Comparison of ENCODE assay signal across 1 cellular context in genomic region chr11:30322826-30323710, GRCh38.
TF ChIP-seq lines count a peak whose summit lies in the region.

Gene ARL14EP, plus strand, starts transcription at chr11:30323104. Its CDS starts 7,845 bp downstream, at chr11:30330949.

TF ChIP-seq in HepG2, 621 proteins besides CTCF, POLR2A, EP300 and RAD21 (continued from another document and continues in another):
- peak; percentile 99 for TF ChIP-seq CBX5 (CRISPR knock-in tag; IDR thresholded peaks at IDR 0.05; ENCODE audit: borderline replicate concordance)
- no peak; the same call in 1 of the 2 replicates for TF ChIP-seq MTF1 (CRISPR knock-in tag; IDR thresholded peaks at IDR 0.05)
- TF ChIP-seq ATF7-NPFF (CRISPR knock-in tag; IDR thresholded peaks at IDR 0.05; ENCODE audit: low read depth), result peak; percentile 69; the same call in 1 of the 2 replicates
- TF ChIP-seq SMAD1 (CRISPR knock-in tag; IDR thresholded peaks at IDR 0.05; ENCODE audit: borderline replicate concordance, low read depth), result peak; percentile 70; the same call in 1 of the 2 replicates
- no peak for TF ChIP-seq RBAK (CRISPR knock-in tag; IDR thresholded peaks at IDR 0.05)
- peak; percentile 59; the same call in 1 of the 2 replicates for TF ChIP-seq ZNF44 (CRISPR knock-in tag; IDR thresholded peaks at IDR 0.05)
- TF ChIP-seq ZNF143 (CRISPR knock-in tag; IDR thresholded peaks at IDR 0.05), result peak; percentile 76
- TF ChIP-seq MAFG (CRISPR knock-in tag; IDR thresholded peaks at IDR 0.05), result no peak
- peak; percentile 78 for TF ChIP-seq GMEB2 (CRISPR knock-in tag; IDR thresholded peaks at IDR 0.05; ENCODE audit: low read depth)
- peak; percentile 84 for TF ChIP-seq CBFB (CRISPR knock-in tag; IDR thresholded peaks at IDR 0.05)
- TF ChIP-seq SPEN (CRISPR knock-in tag; IDR thresholded peaks at IDR 0.05; ENCODE audit: low read depth), result peak; percentile 96
- TF ChIP-seq KDM2A (CRISPR knock-in tag; IDR thresholded peaks at IDR 0.05; ENCODE audit: borderline replicate concordance, low read depth), result peak; percentile 96
- 0 out of 2 replicates have a peak, but pooled peaks have one; percentile 48 for TF ChIP-seq ZKSCAN1 (IDR thresholded peaks at IDR 0.05; ENCODE audit: low read length)
- peak; percentile 84 for TF ChIP-seq SP4 (CRISPR knock-in tag; IDR thresholded peaks at IDR 0.05)
- no peak for TF ChIP-seq ZNF296 (CRISPR knock-in tag; conservative IDR thresholded peaks at IDR 0.05)
- no peak for TF ChIP-seq RFX5 (IDR thresholded peaks at IDR 0.05; ENCODE audit: low read depth, low read length)
- TF ChIP-seq ZMYM4 (CRISPR knock-in tag; IDR thresholded peaks at IDR 0.05), result peak; percentile 99
- 0 out of 2 replicates have a peak, but pooled peaks have one; percentile 40 for TF ChIP-seq NFKBIZ (CRISPR knock-in tag; IDR thresholded peaks at IDR 0.05)
- TF ChIP-seq SMC3 (IDR thresholded peaks at IDR 0.05; ENCODE audit: low read length), result no peak
- TF ChIP-seq ZNF343 (CRISPR knock-in tag; IDR thresholded peaks at IDR 0.05), result peak; percentile 70; the same call in 1 of the 2 replicates
- TF ChIP-seq GATA4 (IDR thresholded peaks at IDR 0.05; ENCODE audit: borderline replicate concordance, low read depth), result no peak
- TF ChIP-seq RNF219 (CRISPR knock-in tag; IDR thresholded peaks at IDR 0.05), result peak; percentile 48; the same call in 1 of the 2 replicates
- TF ChIP-seq HOMEZ (CRISPR knock-in tag; IDR thresholded peaks at IDR 0.05; ENCODE audit: low read depth), result peak; percentile 97
- peak; percentile 79; the same call in 1 of the 2 replicates for TF ChIP-seq ZNF33B (CRISPR knock-in tag; IDR thresholded peaks at IDR 0.05)
- peak; percentile 86 for TF ChIP-seq ZNF891 (CRISPR knock-in tag; IDR thresholded peaks at IDR 0.05)
- TF ChIP-seq ATM (IDR thresholded peaks at IDR 0.05; ENCODE audit: borderline replicate concordance), result no peak
- no peak for TF ChIP-seq SCMH1 (CRISPR knock-in tag; IDR thresholded peaks at IDR 0.05; ENCODE audit: borderline replicate concordance)
- TF ChIP-seq NFYB (CRISPR knock-in tag; IDR thresholded peaks at IDR 0.05), result peak; percentile 49; the same call in 1 of the 2 replicates
- TF ChIP-seq, protein P1, sequence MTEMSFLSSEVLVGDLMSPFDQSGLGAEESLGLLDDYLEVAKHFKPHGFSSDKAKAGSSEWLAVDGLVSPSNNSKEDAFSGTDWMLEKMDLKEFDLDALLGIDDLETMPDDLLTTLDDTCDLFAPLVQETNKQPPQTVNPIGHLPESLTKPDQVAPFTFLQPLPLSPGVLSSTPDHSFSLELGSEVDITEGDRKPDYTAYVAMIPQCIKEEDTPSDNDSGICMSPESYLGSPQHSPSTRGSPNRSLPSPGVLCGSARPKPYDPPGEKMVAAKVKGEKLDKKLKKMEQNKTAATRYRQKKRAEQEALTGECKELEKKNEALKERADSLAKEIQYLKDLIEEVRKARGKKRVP (CRISPR knock-in tag; IDR thresholded peaks at IDR 0.05), result peak in 1 of 2 experiments; percentile 87; a peak in 2 of 4 replicates
- TF ChIP-seq CEBPG (CRISPR knock-in tag; IDR thresholded peaks at IDR 0.05), result no peak; the same call in 1 of the 2 replicates
- TF ChIP-seq HIC2 (CRISPR knock-in tag; IDR thresholded peaks at IDR 0.05; ENCODE audit: low read depth), result no peak
- TF ChIP-seq HNRNPUL1 (IDR thresholded peaks at IDR 0.05; ENCODE audit: low read depth, low read length), result no peak
- no peak for TF ChIP-seq CREB3 (CRISPR knock-in tag; IDR thresholded peaks at IDR 0.05)
- TF ChIP-seq, protein P2, sequence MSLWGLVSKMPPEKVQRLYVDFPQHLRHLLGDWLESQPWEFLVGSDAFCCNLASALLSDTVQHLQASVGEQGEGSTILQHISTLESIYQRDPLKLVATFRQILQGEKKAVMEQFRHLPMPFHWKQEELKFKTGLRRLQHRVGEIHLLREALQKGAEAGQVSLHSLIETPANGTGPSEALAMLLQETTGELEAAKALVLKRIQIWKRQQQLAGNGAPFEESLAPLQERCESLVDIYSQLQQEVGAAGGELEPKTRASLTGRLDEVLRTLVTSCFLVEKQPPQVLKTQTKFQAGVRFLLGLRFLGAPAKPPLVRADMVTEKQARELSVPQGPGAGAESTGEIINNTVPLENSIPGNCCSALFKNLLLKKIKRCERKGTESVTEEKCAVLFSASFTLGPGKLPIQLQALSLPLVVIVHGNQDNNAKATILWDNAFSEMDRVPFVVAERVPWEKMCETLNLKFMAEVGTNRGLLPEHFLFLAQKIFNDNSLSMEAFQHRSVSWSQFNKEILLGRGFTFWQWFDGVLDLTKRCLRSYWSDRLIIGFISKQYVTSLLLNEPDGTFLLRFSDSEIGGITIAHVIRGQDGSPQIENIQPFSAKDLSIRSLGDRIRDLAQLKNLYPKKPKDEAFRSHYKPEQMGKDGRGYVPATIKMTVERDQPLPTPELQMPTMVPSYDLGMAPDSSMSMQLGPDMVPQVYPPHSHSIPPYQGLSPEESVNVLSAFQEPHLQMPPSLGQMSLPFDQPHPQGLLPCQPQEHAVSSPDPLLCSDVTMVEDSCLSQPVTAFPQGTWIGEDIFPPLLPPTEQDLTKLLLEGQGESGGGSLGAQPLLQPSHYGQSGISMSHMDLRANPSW (CRISPR knock-in tag; IDR thresholded peaks at IDR 0.05; ENCODE audit: borderline replicate concordance), result no peak
- TF ChIP-seq MAF1 (CRISPR knock-in tag; IDR thresholded peaks at IDR 0.05; ENCODE audit: borderline replicate concordance), result peak; percentile 78; the same call in 1 of the 2 replicates
- no peak; the same call in 1 of the 2 replicates for TF ChIP-seq ZMYM3 (CRISPR knock-in tag; IDR thresholded peaks at IDR 0.05)
- TF ChIP-seq DDIT3 (CRISPR knock-in tag; IDR thresholded peaks at IDR 0.05), result no peak
- no peak for TF ChIP-seq YY1 (IDR thresholded peaks at IDR 0.05; ENCODE audit: insufficient read depth, insufficient replicate concordance, low read depth, low read length)
- TF ChIP-seq TBL1XR1 (IDR thresholded peaks at IDR 0.05; ENCODE audit: borderline replicate concordance, low read length, partially characterized antibody), result peak; percentile 84
- TF ChIP-seq SNAPC2 (CRISPR knock-in tag; IDR thresholded peaks at IDR 0.05), result no peak
- no peak; the same call in 1 of the 2 replicates for TF ChIP-seq ZNF281 (CRISPR knock-in tag; IDR thresholded peaks at IDR 0.05; ENCODE audit: borderline replicate concordance)
- peak; percentile 76 for TF ChIP-seq YEATS4 (CRISPR knock-in tag; IDR thresholded peaks at IDR 0.05; ENCODE audit: borderline replicate concordance)
- peak; percentile 82 for TF ChIP-seq ZNF230 (CRISPR knock-in tag; IDR thresholded peaks at IDR 0.05)
- TF ChIP-seq ZNF496 (CRISPR knock-in tag; IDR thresholded peaks at IDR 0.05; ENCODE audit: insufficient replicate concordance), result no peak
- 0 out of 2 replicates have a peak, but pooled peaks have one; percentile 70 for TF ChIP-seq ZNF337 (CRISPR knock-in tag; IDR thresholded peaks at IDR 0.05; ENCODE audit: borderline replicate concordance, low read depth)
- no peak for TF ChIP-seq ZNF577 (CRISPR knock-in tag; IDR thresholded peaks at IDR 0.05; ENCODE audit: borderline replicate concordance, low read depth)
- no peak for TF ChIP-seq CEBPB (IDR thresholded peaks at IDR 0.05; ENCODE audit: borderline replicate concordance, low read depth, low read length)
- peak; percentile 41 for TF ChIP-seq IKZF4 (CRISPR knock-in tag; IDR thresholded peaks at IDR 0.05; ENCODE audit: borderline replicate concordance, low read depth, not compliant biosample characterization)
- TF ChIP-seq ZNF839 (CRISPR knock-in tag; IDR thresholded peaks at IDR 0.05; ENCODE audit: borderline replicate concordance), result no peak
- peak; percentile 95 for TF ChIP-seq ASH2L (IDR thresholded peaks at IDR 0.05; ENCODE audit: insufficient read length, low read depth, low read length)
- TF ChIP-seq ZMAT5 (CRISPR knock-in tag; IDR thresholded peaks at IDR 0.05; ENCODE audit: borderline replicate concordance, low read depth), result no peak
